9 cellular contexts compared by ENCODE assay signal in genomic region chr1:156656779-156657160, GRCh38. TPM values are rescaled to one million over a fixed set of nuclear protein-coding genes. Genes with fewer than 3 reads are reported as not detected.
DNase-seq lines count a peak whose midpoint lies in the region; ATAC-seq and TF ChIP-seq lines count a peak whose summit lies in the region.
"Had no signal": no experiment of that assay in that cellular context is flagged by ENCODE, and none has a peak within 500 bp of the region (broad histone marks: within the 10 kb centered on the region; RNA-seq: fewer than 3 reads in every experiment).

No MANE protein-coding gene starts in this region.

- H3K27ac ChIP-seq in heart left ventricle: peak overlapping the region in 1 of 12 donors; percentile 22
- H3K27ac ChIP-seq in mesendoderm (ENCODE audit: low read depth, low read length): no peak overlapping the region
- peak overlapping the region; percentile 24 to 40 for H3K27ac ChIP-seq in uterus

- peak overlapping the region in 3 of 5 experiments; percentile 48 to 82 (median 68) for H3K27ac Mint-ChIP-seq in brain

- TF ChIP-seq POLR2A in heart left ventricle (IDR thresholded peaks at IDR 0.05) (no peak), uterus (IDR thresholded peaks at IDR 0.05) (no peak)

- no peak overlapping the region for H3K4ac ChIP-seq in mesendoderm (ENCODE audit: low read depth, low read length)

- no peak overlapping the region for H4K5ac ChIP-seq in mesendoderm (ENCODE audit: low read length)

- no peaks in the 10 kb centered on the region for H3K79me2 ChIP-seq in mesendoderm (ENCODE audit: control insufficient read depth, insufficient read depth, low read length)

- no peak overlapping the region for H3K18ac ChIP-seq in mesendoderm (ENCODE audit: low read length)

- H3K4me3 ChIP-seq in heart left ventricle (peak overlapping the region in 10 of 12 donors; percentile 17 to 55 (median 42)), mesendoderm (ENCODE audit: low read length) (peak overlapping the region; percentile 17), uterus (peak overlapping the region; percentile 22 to 30), MG63 (no peak overlapping the region)

- no peak overlapping the region for H2BK15ac ChIP-seq in mesendoderm (replicated peaks; ENCODE audit: low read depth)

- peak overlapping the region; percentile 62 for H3K56ac ChIP-seq in mesendoderm (ENCODE audit: low read length)

- TF ChIP-seq CTCF in heart left ventricle (IDR thresholded peaks at IDR 0.05): no peak
- TF ChIP-seq CTCF in brain (conservative IDR thresholded peaks at IDR 0.05): no peak
- TF ChIP-seq CTCF in uterus (IDR thresholded peaks at IDR 0.05): no peak

- H3K4me2 ChIP-seq in mesendoderm (ENCODE audit: low read length): peak overlapping the region; percentile 95

- no peaks in the 10 kb centered on the region for H3K79me1 ChIP-seq in mesendoderm (ENCODE audit: low read length)

- H3K9ac ChIP-seq in mesendoderm (ENCODE audit: low read length): peak overlapping the region; percentile 53

- peaks cover 38% of the 10 kb centered on the region for H3K27me3 Mint-ChIP-seq in brain

- 1 to 2% (median 2%) methylated on average over 16 to 18 of the region's 18 CpGs for WGBS in heart left ventricle, 4 donors
- WGBS in mesendoderm (ENCODE audit: extremely low coverage, insufficient coverage, low lambda C conversion rate): no CpG with 5 or more reads among the region's 18 CpGs

- intact Hi-C loops in heart left ventricle (cut with DNase I): loop anchor here (1.0 to 10.0 kb wide), 12 partner anchors 28 to 274 kb away; no protein-coding TSS in a partner anchor
- intact Hi-C loops in Right ventricle myocardium superior (cut with DNase I): loop anchor here (1.0 kb wide), 1 partner anchor 29 kb away; no protein-coding TSS in a partner anchor
- intact Hi-C loops in uterus (cut with DNase I; ENCODE audit: low total_unique reads): no loop called here

- no peak overlapping the region for H2AK5ac ChIP-seq in mesendoderm (ENCODE audit: low read length)

- H3K9me3 ChIP-seq in heart left ventricle: no peaks in the 10 kb centered on the region
- H3K9me3 ChIP-seq in uterus: no peaks in the 10 kb centered on the region
- H3K9me3 ChIP-seq in MG63: no peaks in the 10 kb centered on the region

- no peak overlapping the region for H2BK5ac ChIP-seq in mesendoderm (ENCODE audit: low read length)

- H3K4me1 ChIP-seq in heart left ventricle (peaks cover 0 to 49% (median 35%) of the 10 kb centered on the region in 12 donors), mesendoderm (ENCODE audit: control insufficient read depth, low read depth, low read length) (peaks cover 6% of the 10 kb centered on the region), uterus (peaks cover 7 to 12% of the 10 kb centered on the region in 2 donors)

- H2BK120ac ChIP-seq in mesendoderm (ENCODE audit: low read depth, low read length): no peak overlapping the region

- no peaks in the 10 kb centered on the region for H3K36me3 ChIP-seq in heart left ventricle
- no peaks in the 10 kb centered on the region for H3K36me3 ChIP-seq in mesendoderm (ENCODE audit: control insufficient read depth, insufficient read depth, low read length)
- no peaks in the 10 kb centered on the region for H3K36me3 ChIP-seq in uterus
- H3K36me3 ChIP-seq in MG63: no peaks in the 10 kb centered on the region

- peak overlapping the region; percentile 81 for H3K23ac ChIP-seq in mesendoderm (ENCODE audit: low read length)

- H3K9me3 Mint-ChIP-seq in brain: peaks cover 0 to 16% (median 0%) of the 10 kb centered on the region in 5 experiments

- peaks cover 55% of the 10 kb centered on the region for H3K4me1 Mint-ChIP-seq in brain

- no peak overlapping the region for H4K8ac ChIP-seq in mesendoderm (ENCODE audit: low read depth, low read length)

- peaks cover 0 to 41% (median 3%) of the 10 kb centered on the region in 9 donors for H3K27me3 ChIP-seq in heart left ventricle
- H3K27me3 ChIP-seq in mesendoderm (ENCODE audit: insufficient read depth, low read length, poor library complexity): peaks cover 5% of the 10 kb centered on the region
- H3K27me3 ChIP-seq in uterus: no peaks in the 10 kb centered on the region
- peaks cover 4% of the 10 kb centered on the region; the same call in 1 of the 2 replicates for H3K27me3 ChIP-seq in MG63

- peaks cover 4% of the 10 kb centered on the region for H3K36me3 Mint-ChIP-seq in brain

- DNase-seq in heart left ventricle (no peak), Right ventricle myocardium superior (no peak), mesendoderm (no peak), uterus (peak; percentile 41 to 54), MG63 (no peak), NCI-H345 treated with DMSO at 0.1 percent for 48 hours (lab: John Stamatoyannopoulos, UW; ENCODE audit: unreplicated experiment) (no peak)

- no peak for ATAC-seq in heart left ventricle
- ATAC-seq in Right ventricle myocardium superior (ENCODE audit: poor library complexity): no peak
- no peak for ATAC-seq in HG02852 (IDR thresholded peaks at IDR 0.05; ENCODE audit: unreplicated experiment)

- peak overlapping the region; percentile 81 to 84 (median 82) for H3K4me3 Mint-ChIP-seq in brain

RNA-seq across cellular contexts. Expression of gene BCAN, which starts 14.9 kb away (rescaled TPM):
- total RNA-seq in heart left ventricle (under 1 TPM in 4 of 9 donors, not detected in 5; 0.09 to 0.27 (median 0.15) TPM), Right ventricle myocardium superior (0.46 TPM), uterus (1 to 10 TPM in 3 of 4 donors, not detected in 1; 2.3 to 3.0 (median 2.8) TPM)
- polyA plus RNA-seq in heart left ventricle (under 1 TPM; 0.10 to 0.15 TPM), brain (ENCODE audit: insufficient read depth, low read depth, low replicate concordance) (81.5 TPM)
- polyA plus RNA-seq in mesendoderm (2013, experiment 1 of 2): 0.88 TPM
- polyA plus RNA-seq in mesendoderm (2013, experiment 2 of 2): 0.91 TPM
- total RNA-seq in MG63 (2014; rRNA removed; shearing (Covaris generic); ENCODE audit: low replicate concordance): not detected in 2 replicates
- total RNA-seq: Daoy had no signal

RNA-seq across cellular contexts. Expression of gene NES, which starts 20.4 kb away (rescaled TPM):
- total RNA-seq in heart left ventricle: 100 to 1,000 TPM in 7 of 9 donors, 10 to 100 TPM in 2; 75.3 to 499 (median 158) TPM
- 100 to 1,000 TPM in 1 of 2 donors, 10 to 100 TPM in 1; 59.7 to 160 TPM for polyA plus RNA-seq in heart left ventricle
- 103 TPM for total RNA-seq in Right ventricle myocardium superior
- polyA plus RNA-seq in brain (ENCODE audit: insufficient read depth, low read depth, low replicate concordance): 12.7 TPM
- polyA plus RNA-seq in mesendoderm (2013, experiment 1 of 2): 77.7 TPM
- 79.9 TPM for polyA plus RNA-seq in mesendoderm (2013, experiment 2 of 2)
- 10 to 100 TPM in 3 of 4 donors, 1 to 10 TPM in 1; 9.7 to 70.9 (median 34.5) TPM for total RNA-seq in uterus
- 0.03 TPM in 1 of 2 replicates, not detected in the other for total RNA-seq in MG63 (2014; rRNA removed; shearing (Covaris generic); ENCODE audit: low replicate concordance)

RNA-seq across cellular contexts. Expression of gene HAPLN2, which starts 37.6 kb away (rescaled TPM):
- total RNA-seq in heart left ventricle (1 to 10 TPM in 4 of 9 donors, under 1 TPM in 5; 0.52 to 2.4 (median 0.95) TPM), Right ventricle myocardium superior (1.6 TPM), uterus (1 to 10 TPM in 1 of 4 donors, under 1 TPM in 1, not detected in 2; 0.77 to 3.9 TPM)
- polyA plus RNA-seq in heart left ventricle (1 to 10 TPM; 1.2 to 3.0 TPM), brain (ENCODE audit: insufficient read depth, low read depth, low replicate concordance) (69.6 TPM)
- polyA plus RNA-seq in mesendoderm (2013, experiment 1 of 2): not detected
- polyA plus RNA-seq in mesendoderm (2013, experiment 2 of 2): 0.04 TPM
- not detected in 2 replicates for total RNA-seq in MG63 (2014; rRNA removed; shearing (Covaris generic); ENCODE audit: low replicate concordance)

RNA-seq across cellular contexts. Expression of gene CRABP2, which starts 48.6 kb away (rescaled TPM):
- 10 to 100 TPM in 1 of 9 donors, 1 to 10 TPM in 4, under 1 TPM in 1, not detected in 3; 0.80 to 11.4 (median 1.7) TPM for total RNA-seq in heart left ventricle
- 1 to 10 TPM in 1 of 2 donors, under 1 TPM in 1; 0.46 to 1.5 TPM for polyA plus RNA-seq in heart left ventricle
- 0.59 TPM for total RNA-seq in Right ventricle myocardium superior
- polyA plus RNA-seq in brain (ENCODE audit: insufficient read depth, low read depth, low replicate concordance): 10.5 TPM
- 52.0 TPM for polyA plus RNA-seq in mesendoderm (2013, experiment 1 of 2)
- 49.6 TPM for polyA plus RNA-seq in mesendoderm (2013, experiment 2 of 2)
- total RNA-seq in uterus: 10 to 100 TPM in 3 of 4 donors, not detected in 1; 11.0 to 71.5 (median 14.3) TPM
- 57.8 and 62.8 TPM in 2 replicates for total RNA-seq in MG63 (2014; rRNA removed; shearing (Covaris generic); ENCODE audit: low replicate concordance)

RNA-seq across cellular contexts. Expression of gene GPATCH4, which starts 55.5 kb away (rescaled TPM):
- total RNA-seq in heart left ventricle (10 to 100 TPM in 8 of 9 donors, 1 to 10 TPM in 1; 8.8 to 30.1 (median 12.6) TPM), Right ventricle myocardium superior (15.9 TPM), uterus (10 to 100 TPM in 3 of 4 donors, 1 to 10 TPM in 1; 2.3 to 31.6 (median 19.8) TPM)
- polyA plus RNA-seq in heart left ventricle (10 to 100 TPM; 21.6 to 67.5 TPM), brain (ENCODE audit: insufficient read depth, low read depth, low replicate concordance) (11.5 TPM)
- polyA plus RNA-seq in mesendoderm (2013, experiment 1 of 2): 111 TPM
- 111 TPM for polyA plus RNA-seq in mesendoderm (2013, experiment 2 of 2)
- 10.0 and 48.6 TPM in 2 replicates for total RNA-seq in MG63 (2014; rRNA removed; shearing (Covaris generic); ENCODE audit: low replicate concordance)

Comparison
In these comparisons a context has a peak if more than half of its experiments do, and no peak if none do; other contexts are left out.
1. DNase-seq: peak in uterus (2 of 2); none in heart left ventricle (0 of 5), Right ventricle myocardium superior (single experiment), mesendoderm (single experiment), MG63 (single experiment) and NCI-H345 treated with DMSO at 0.1 percent for 48 hours (single experiment).
2. RNA of gene NES, which starts 20.4 kb away (total RNA-seq): 75.3 to 499 TPM in heart left ventricle, 103 TPM in Right ventricle myocardium superior (single experiment) and 9.7 to 70.9 TPM in uterus; 0.03 TPM in MG63; every median in the first group is over 10 times any median in the second.